ENCODE assay signal across 8 cellular contexts in the genomic region with DNA sequence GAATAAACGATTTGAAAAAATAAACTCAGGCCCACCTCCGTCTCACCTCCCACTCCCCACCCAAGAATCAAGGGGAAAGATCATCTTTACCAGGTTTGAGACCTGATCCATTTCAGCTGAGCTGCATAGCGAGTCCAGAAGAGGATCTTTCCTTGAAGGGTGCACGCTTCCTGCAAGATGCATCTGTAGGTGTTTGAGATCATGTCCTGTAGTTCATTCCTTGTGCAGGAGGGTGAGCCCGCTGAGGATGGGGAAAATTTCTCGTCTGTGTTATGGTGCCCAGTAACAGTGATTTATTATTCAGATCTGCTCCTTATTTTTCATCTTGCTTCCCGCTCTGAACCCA. TPM values are rescaled to one million over a fixed set of nuclear protein-coding genes. Genes with fewer than 3 reads are reported as not detected.
DNase-seq lines count a peak whose midpoint lies in the region; TF ChIP-seq lines count a peak whose summit lies in the region.

No MANE protein-coding gene starts in this region.

- H3K9me2 ChIP-seq in hepatocyte (replicated peaks; ENCODE audit: insufficient read depth) = no peaks in the 10 kb centered on the region

- H3K9me3 ChIP-seq in hepatocyte (ENCODE audit: low read depth) = no peaks in the 10 kb centered on the region
- H3K9me3 ChIP-seq in spleen = no peaks in the 10 kb centered on the region

- no peaks in the 10 kb centered on the region for H4K20me1 ChIP-seq in hepatocyte (ENCODE audit: insufficient read depth, poor library complexity, severe bottlenecking)

- no peaks in the 10 kb centered on the region for H3K27me3 Mint-ChIP-seq in T-helper 2 cell treated with Interferon-gamma antibody and Interleukin-4, amounts not matched to agents 5 μg/mL and 100 μg/mL, for 36 hours (ENCODE audit: low read depth)

- TF ChIP-seq CTCF in VCaP (conservative IDR thresholded peaks at IDR 0.05) = no peak
- TF ChIP-seq CTCF in hepatocyte (IDR thresholded peaks at IDR 0.05; ENCODE audit: poor library complexity) = no peak
- no peak for TF ChIP-seq CTCF in spleen (IDR thresholded peaks at IDR 0.05 in 8 of 11, conservative IDR thresholded peaks at IDR 0.05 in 3 of 11)

- H3K4me1 Mint-ChIP-seq in T-helper 2 cell treated with Interferon-gamma antibody and Interleukin-4, amounts not matched to agents 5 μg/mL and 100 μg/mL, for 36 hours (ENCODE audit: low read depth) = peaks cover 51% of the 10 kb centered on the region

- H3K79me2 ChIP-seq in hepatocyte = peaks cover 15% of the 10 kb centered on the region

- H3K27me3 ChIP-seq in hepatocyte (peaks cover 5% of the 10 kb centered on the region), spleen (replicated peaks in 1 of 7) (no peaks in the 10 kb centered on the region)

- intact Hi-C loops in spleen (cut with DNase I; ENCODE audit: low total_unique reads) = no loop called here

- H3K27ac ChIP-seq in VCaP (peak overlapping the region; percentile 84), hepatocyte (no peak overlapping the region), spleen (peak overlapping the region; percentile 44 to 86 (median 76))

- H3K27ac Mint-ChIP-seq in T-helper 2 cell treated with Interferon-gamma antibody and Interleukin-4, amounts not matched to agents 5 μg/mL and 100 μg/mL, for 36 hours = peak overlapping the region; percentile 87

- peak overlapping the region; percentile 96 for H3K4me3 Mint-ChIP-seq in T-helper 2 cell treated with Interferon-gamma antibody and Interleukin-4, amounts not matched to agents 5 μg/mL and 100 μg/mL, for 36 hours

- H3K4me3 ChIP-seq in hepatocyte = peak overlapping the region; percentile 95
- H3K4me3 ChIP-seq in spleen = peak overlapping the region; percentile 52 to 87 (median 71)

- 55% methylated on average over 7 of the region's 7 CpGs for WGBS in hepatocyte (ENCODE audit: low lambda C conversion rate, missing lambda C conversion rate)
- WGBS in spleen, 5 donors = 53 to 65% (median 57%) methylated on average over 7 of the region's 7 CpGs

- H3K36me3 ChIP-seq in hepatocyte (replicated peaks; ENCODE audit: insufficient read depth, low read depth) (no peaks in the 10 kb centered on the region), spleen (no peaks in the 10 kb centered on the region)

- no peaks in the 10 kb centered on the region for H3K4me1 ChIP-seq in hepatocyte (ENCODE audit: insufficient read depth)
- peaks cover 17 to 85% (median 57%) of the 10 kb centered on the region in 6 donors for H3K4me1 ChIP-seq in spleen

- no peak for DNase-seq in T-helper 2 cell treated with Interferon-gamma antibody and Interleukin-4, amounts not matched to agents 5 μg/mL and 100 μg/mL, for 36 hours (ENCODE audit: low spot score)
- DNase-seq in T-helper 2 cell (no peak), hepatocyte (ENCODE audit: low spot score) (no peak), spleen (no peak), hippocampal formation (lab: John Stamatoyannopoulos, UW) (no peak)
- no peak for DNase-seq in stimulated activated CD4-positive, alpha-beta T cell treated with anti-CD3 and anti-CD28 coated beads, Interleukin-4, amount 100 ng/mL, for 24 hours
- DNase-seq in effector CD4-positive, alpha-beta T cell = no peak

- peak overlapping the region; percentile 96 for H2AFZ ChIP-seq in hepatocyte

- H3K4me2 ChIP-seq in hepatocyte = peak overlapping the region; percentile 95

- no peak for TF ChIP-seq POLR2A in spleen (IDR thresholded peaks at IDR 0.05)

- peaks cover 12% of the 10 kb centered on the region for H3K36me3 Mint-ChIP-seq in T-helper 2 cell treated with Interferon-gamma antibody and Interleukin-4, amounts not matched to agents 5 μg/mL and 100 μg/mL, for 36 hours (ENCODE audit: low read depth)

- no peaks in the 10 kb centered on the region for H3K9me3 Mint-ChIP-seq in T-helper 2 cell treated with Interferon-gamma antibody and Interleukin-4, amounts not matched to agents 5 μg/mL and 100 μg/mL, for 36 hours

RNA-seq across cellular contexts. Expression of a gene that starts 0.6 kb away (rescaled TPM):
- 1.1 and 1.8 TPM in 2 replicates for total RNA-seq in hepatocyte
- polyA plus RNA-seq in hepatocyte = 0.91 and 0.97 TPM in 2 replicates
- total RNA-seq in spleen = 1 to 10 TPM in 3 of 7 donors, under 1 TPM in 4; 0.57 to 1.3 (median 0.94) TPM
- polyA plus RNA-seq in spleen = under 1 TPM; 0.19 to 0.35 (median 0.24) TPM

RNA-seq across cellular contexts. Expression of a gene that starts 0.8 kb away (rescaled TPM):
- 24.6 and 32.4 TPM in 2 replicates for total RNA-seq in hepatocyte
- 13.8 and 17.4 TPM in 2 replicates for polyA plus RNA-seq in hepatocyte
- 10 to 100 TPM in 5 of 7 donors, 1 to 10 TPM in 2; 6.9 to 16.9 (median 12.9) TPM for total RNA-seq in spleen
- 1 to 10 TPM; 5.0 to 6.2 (median 5.1) TPM for polyA plus RNA-seq in spleen

RNA-seq across cellular contexts. Expression of a gene that starts 26.8 kb away (rescaled TPM):
- total RNA-seq in hepatocyte (191 and 208 TPM in 2 replicates), spleen (100 to 1,000 TPM; 146 to 252 (median 211) TPM)
- polyA plus RNA-seq in hepatocyte (157 and 181 TPM in 2 replicates), spleen (10 to 100 TPM; 63.5 to 81.8 (median 77.4) TPM)
